Comparison of ENCODE assay signal across 13 cellular contexts in genomic region chr10:84367256-84367655, GRCh38. TPM values are rescaled to one million over a fixed set of nuclear protein-coding genes. Genes with fewer than 3 reads are reported as not detected.
DNase-seq lines count a peak whose midpoint lies in the region; ATAC-seq and TF ChIP-seq lines count a peak whose summit lies in the region.
"Had no signal": no experiment of that assay in that cellular context is flagged by ENCODE, and none has a peak within 500 bp of the region (broad histone marks: within the 10 kb centered on the region; RNA-seq: fewer than 3 reads in every experiment).

No MANE protein-coding gene starts in this region.

- CTCF ChIA-PET in HEK293 (lab: Yijun Ruan, JAX) (no interaction called here), GM10248 (lab: Yijun Ruan, JAX) (interaction anchor here (4.4 kb wide), 1 partner anchor 170 kb away, joined by 18 read pairs; no protein-coding TSS in a partner anchor)
- CTCF ChIA-PET in naive thymus-derived CD4-positive, alpha-beta T cell (lab: Charles Lee), result no interaction called here

- H3K27ac ChIP-seq in HEK293 (ENCODE audit: extremely low read depth, low read depth, low read length), result no peak overlapping the region
- no peak overlapping the region for H3K27ac ChIP-seq in naive thymus-derived CD4-positive, alpha-beta T cell (ENCODE audit: low read depth, low read length)

- H3K9me3 Mint-ChIP-seq in natural killer cell, result no peaks in the 10 kb centered on the region
- H3K9me3 Mint-ChIP-seq in natural killer cell treated with Interleukin-12 subunit alpha and Interleukin-12 subunit beta and Interleukin-15 and Interleukin-18, amount 100 ng/mL, for 72 hours, result no peaks in the 10 kb centered on the region
- H3K9me3 Mint-ChIP-seq in naive thymus-derived CD4-positive, alpha-beta T cell, result no peaks in the 10 kb centered on the region

- no peak overlapping the region for H3K4me3 ChIP-seq in HEK293 (ENCODE audit: low read depth, low read length)
- H3K4me3 ChIP-seq in naive thymus-derived CD4-positive, alpha-beta T cell (ENCODE audit: low read length), result no peak overlapping the region

- TF ChIP-seq CTCF in natural killer cell (IDR thresholded peaks at IDR 0.05), result no peak
- TF ChIP-seq CTCF in HEK293 (tag by site-specific recombination; IDR thresholded peaks at IDR 0.05), result no peak
- TF ChIP-seq CTCF in GM10248 (IDR thresholded peaks at IDR 0.05; ENCODE audit: control extremely low read depth, extremely low read depth, low read depth, missing control alignments), result no peak

- H3K36me3 Mint-ChIP-seq in natural killer cell, result no peaks in the 10 kb centered on the region
- H3K36me3 Mint-ChIP-seq in natural killer cell treated with Interleukin-12 subunit alpha and Interleukin-12 subunit beta and Interleukin-15 and Interleukin-18, amount 100 ng/mL, for 72 hours, result peaks cover 12% of the 10 kb centered on the region
- H3K36me3 Mint-ChIP-seq in naive thymus-derived CD4-positive, alpha-beta T cell, result peaks cover 0 to 27% (median 10%) of the 10 kb centered on the region in 5 donors

- no peaks in the 10 kb centered on the region for H3K27me3 Mint-ChIP-seq in natural killer cell (ENCODE audit: low read depth in 2 of 2)
- H3K27me3 Mint-ChIP-seq in natural killer cell treated with Interleukin-12 subunit alpha and Interleukin-12 subunit beta and Interleukin-15 and Interleukin-18, amount 100 ng/mL, for 72 hours, result no peaks in the 10 kb centered on the region
- H3K27me3 Mint-ChIP-seq in naive thymus-derived CD4-positive, alpha-beta T cell, result no peaks in the 10 kb centered on the region
- H3K27me3 Mint-ChIP-seq: B cell; CD4-positive, alpha-beta memory T cell; IgD-negative memory B cell had no signal

- POLR2A ChIA-PET in HEK293 (lab: Yijun Ruan, JAX) (no interaction called here), GM10248 (lab: Yijun Ruan, JAX) (no interaction called here)
- POLR2A ChIA-PET in naive thymus-derived CD4-positive, alpha-beta T cell (lab: Charles Lee), result no interaction called here

- peak overlapping the region; percentile 3 to 6 for H3K27ac Mint-ChIP-seq in natural killer cell
- peak overlapping the region in 1 of 2 donors; percentile 44 for H3K27ac Mint-ChIP-seq in natural killer cell treated with Interleukin-12 subunit alpha and Interleukin-12 subunit beta and Interleukin-15 and Interleukin-18, amount 100 ng/mL, for 72 hours
- peak overlapping the region in 6 of 9 donors; percentile 4 to 85 (median 45) for H3K27ac Mint-ChIP-seq in naive thymus-derived CD4-positive, alpha-beta T cell
- H3K27ac Mint-ChIP-seq: B cell had no signal

- ATAC-seq in natural killer cell (no peak), Right ventricle myocardium superior (ENCODE audit: poor library complexity) (no peak)
- ATAC-seq in natural killer cell treated with Interleukin-12 subunit alpha and Interleukin-12 subunit beta and Interleukin-15 and Interleukin-18, amount 100 ng/mL, for 72 hours, result no peak
- no peak for ATAC-seq in naive thymus-derived CD4-positive, alpha-beta T cell

- H3K4me3 Mint-ChIP-seq in natural killer cell, result no peak overlapping the region
- no peak overlapping the region for H3K4me3 Mint-ChIP-seq in natural killer cell treated with Interleukin-12 subunit alpha and Interleukin-12 subunit beta and Interleukin-15 and Interleukin-18, amount 100 ng/mL, for 72 hours
- no peak overlapping the region for H3K4me3 Mint-ChIP-seq in naive thymus-derived CD4-positive, alpha-beta T cell
- H3K4me3 Mint-ChIP-seq: B cell; CD4-positive, alpha-beta memory T cell; IgD-negative memory B cell had no signal

- H3K9me3 ChIP-seq in HEK293 (ENCODE audit: control insufficient read depth, insufficient read depth, low read depth, low read length), result no peaks in the 10 kb centered on the region
- H3K9me3 ChIP-seq in naive thymus-derived CD4-positive, alpha-beta T cell (ENCODE audit: control insufficient read depth in 2 of 3, low read length in 3 of 3), result no peaks in the 10 kb centered on the region
- H3K9me3 ChIP-seq: Caco-2 had no signal

- no peak for DNase-seq in natural killer cell
- no peak for DNase-seq in natural killer cell treated with Interleukin-12 subunit alpha and Interleukin-12 subunit beta and Interleukin-15 and Interleukin-18, amount 100 ng/mL, for 72 hours (ENCODE audit: low spot score)
- no peak for DNase-seq in naive thymus-derived CD4-positive, alpha-beta T cell
- no peak for DNase-seq in DMS53 treated with DMSO at 0.1 percent for 48 hours (lab: John Stamatoyannopoulos, UW; ENCODE audit: unreplicated experiment)
- DNase-seq in Right ventricle myocardium superior, result no peak
- DNase-seq in GM10248 (ENCODE audit: extremely low spot score), result no peak
- DNase-seq: C1 segment of cervical spinal cord; Caco-2; CD4-positive, alpha-beta memory T cell; GF-D8 had no signal

- no peaks in the 10 kb centered on the region for H3K27me3 ChIP-seq in naive thymus-derived CD4-positive, alpha-beta T cell (ENCODE audit: control insufficient read depth in 2 of 2, insufficient read depth in 2 of 2, low read length in 2 of 2)

- H3K4me1 ChIP-seq in HEK293 (ENCODE audit: control insufficient read depth, insufficient read depth, low read length), result no peaks in the 10 kb centered on the region
- peaks cover 3 to 6% of the 10 kb centered on the region in 2 donors for H3K4me1 ChIP-seq in naive thymus-derived CD4-positive, alpha-beta T cell (ENCODE audit: control insufficient read depth in 2 of 2, insufficient read depth in 2 of 2, low read length in 2 of 2)

- intact Hi-C loops in natural killer cell (cut with micrococcal nuclease), result loop anchor here (5.0 kb wide), 1 partner anchor 35 kb away; no protein-coding TSS in a partner anchor
- intact Hi-C loops in naive thymus-derived CD4-positive, alpha-beta T cell (cut with micrococcal nuclease), result no loop called here
- intact Hi-C loops in Right ventricle myocardium superior (cut with DNase I), result no loop called here

- peaks cover 55 to 60% of the 10 kb centered on the region in 2 donors for H3K4me1 Mint-ChIP-seq in natural killer cell
- H3K4me1 Mint-ChIP-seq in natural killer cell treated with Interleukin-12 subunit alpha and Interleukin-12 subunit beta and Interleukin-15 and Interleukin-18, amount 100 ng/mL, for 72 hours (ENCODE audit: low read depth in 2 of 2), result peaks cover 44 to 54% of the 10 kb centered on the region in 2 donors
- peaks cover 35 to 65% (median 51%) of the 10 kb centered on the region in 7 donors for H3K4me1 Mint-ChIP-seq in naive thymus-derived CD4-positive, alpha-beta T cell

- H3K36me3 ChIP-seq in HEK293 (ENCODE audit: control insufficient read depth in 2 of 2, insufficient read depth in 1 of 2, low read length in 2 of 2), result peaks cover 0 to 15% of the 10 kb centered on the region in 2 experiments; a peak in 1 of 3 replicates
- peaks cover 0 to 15% (median 0%) of the 10 kb centered on the region in 3 experiments for H3K36me3 ChIP-seq in naive thymus-derived CD4-positive, alpha-beta T cell (ENCODE audit: control insufficient read depth in 2 of 3, insufficient read depth in 3 of 3, low read length in 3 of 3)

TF ChIP-seq in HEK293, 187 proteins besides CTCF, POLR2A, EP300 and RAD21:
- TF ChIP-seq ZNF157 (tag by site-specific recombination; IDR thresholded peaks at IDR 0.05), result no peak
- TF ChIP-seq ZNF777 (tag by site-specific recombination; IDR thresholded peaks at IDR 0.05; ENCODE audit: borderline replicate concordance), result no peak
- TF ChIP-seq SCRT1 (tag by site-specific recombination; IDR thresholded peaks at IDR 0.05; ENCODE audit: borderline replicate concordance), result peak; percentile 55; the same call in 1 of the 2 replicates
- TF ChIP-seq SCRT2 (tag by site-specific recombination; IDR thresholded peaks at IDR 0.05), result peak; percentile 26; the same call in 1 of the 2 replicates
- TF ChIP-seq ZNF133 (tag by site-specific recombination; IDR thresholded peaks at IDR 0.05), result no peak
TF ChIP-seq in HEK293: peak in this region for 2.

RNA-seq across cellular contexts. Expression of gene CCSER2, which starts 38.9 kb away (rescaled TPM):
- total RNA-seq in natural killer cell (100 to 1,000 TPM; 125 to 158 (median 146) TPM), Right ventricle myocardium superior (165 TPM)
- total RNA-seq in natural killer cell treated with Interleukin-12 subunit alpha and Interleukin-12 subunit beta and Interleukin-15 and Interleukin-18, amount 100 ng/mL, for 72 hours, result 100 to 1,000 TPM in 1 of 2 donors, 10 to 100 TPM in 1; 90.4 to 135 TPM
- 100 to 1,000 TPM in 3 of 5 experiments, 10 to 100 TPM in 2; 91.1 to 133 (median 114) TPM for total RNA-seq in naive thymus-derived CD4-positive, alpha-beta T cell
- polyA plus RNA-seq in naive thymus-derived CD4-positive, alpha-beta T cell, result 10 to 100 TPM; 59.1 to 85.3 TPM
